ENCODE assay signal across 1 cellular context in the genomic region with DNA sequence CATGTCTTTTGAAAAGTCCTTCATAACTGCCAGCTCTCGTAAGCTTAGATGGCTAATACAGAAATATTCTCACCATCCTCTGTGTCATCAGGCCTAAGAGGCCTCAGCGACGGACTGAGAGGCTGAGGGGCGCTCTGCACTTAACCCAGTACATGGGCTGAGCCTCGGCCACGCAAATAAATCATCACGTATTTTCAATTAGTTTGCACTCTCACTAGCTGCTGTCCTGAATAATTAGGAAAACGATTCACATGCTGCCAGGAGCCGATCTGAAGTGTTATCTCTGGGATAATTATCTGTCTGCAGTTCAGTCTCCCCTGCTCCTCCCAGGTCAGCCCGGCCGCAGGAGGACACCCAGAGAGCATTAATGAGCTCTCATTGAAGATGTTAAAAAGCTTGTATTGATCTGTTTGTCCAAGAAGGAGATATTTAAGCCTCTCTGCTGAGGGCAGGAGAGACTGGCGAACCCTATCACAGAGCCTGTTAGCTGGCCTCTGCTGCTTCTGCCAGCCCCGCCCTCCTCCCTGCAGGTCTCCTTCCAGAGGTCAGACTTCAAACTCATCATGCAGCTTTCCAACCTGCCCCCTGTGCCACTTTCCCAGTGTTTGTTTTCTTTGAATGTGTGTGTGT.
TF ChIP-seq lines count a peak whose summit lies in the region.

No MANE protein-coding gene starts in this region.

TF ChIP-seq in GM23338, 12 proteins besides CTCF, POLR2A, EP300 and RAD21:
- TF ChIP-seq STAT1 (IDR thresholded peaks at IDR 0.05; ENCODE audit: unreplicated experiment) (no peak), JUNB (IDR thresholded peaks at IDR 0.05; ENCODE audit: unreplicated experiment) (no peak), ZNF331 (CRISPR knock-in tag; IDR thresholded peaks at IDR 0.05; ENCODE audit: low read depth) (no peak), POLR2AphosphoS5 (IDR thresholded peaks at IDR 0.05; ENCODE audit: low read depth) (no peak), ZNF114 (CRISPR knock-in tag; IDR thresholded peaks at IDR 0.05) (no peak), EZH2phosphoT487 (IDR thresholded peaks at IDR 0.05; ENCODE audit: unreplicated experiment) (no peak), CREB1 (CRISPR knock-in tag; IDR thresholded peaks at IDR 0.05; ENCODE audit: low read depth) (no peak), NANOG (IDR thresholded peaks at IDR 0.05; ENCODE audit: borderline replicate concordance) (no peak), EZH2 (IDR thresholded peaks at IDR 0.05; ENCODE audit: low read depth, unreplicated experiment) (no peak)
- TF ChIP-seq, protein P1, sequence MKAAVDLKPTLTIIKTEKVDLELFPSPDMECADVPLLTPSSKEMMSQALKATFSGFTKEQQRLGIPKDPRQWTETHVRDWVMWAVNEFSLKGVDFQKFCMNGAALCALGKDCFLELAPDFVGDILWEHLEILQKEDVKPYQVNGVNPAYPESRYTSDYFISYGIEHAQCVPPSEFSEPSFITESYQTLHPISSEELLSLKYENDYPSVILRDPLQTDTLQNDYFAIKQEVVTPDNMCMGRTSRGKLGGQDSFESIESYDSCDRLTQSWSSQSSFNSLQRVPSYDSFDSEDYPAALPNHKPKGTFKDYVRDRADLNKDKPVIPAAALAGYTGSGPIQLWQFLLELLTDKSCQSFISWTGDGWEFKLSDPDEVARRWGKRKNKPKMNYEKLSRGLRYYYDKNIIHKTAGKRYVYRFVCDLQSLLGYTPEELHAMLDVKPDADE (IDR thresholded peaks at IDR 0.05): no peak
- TF ChIP-seq, protein P2, sequence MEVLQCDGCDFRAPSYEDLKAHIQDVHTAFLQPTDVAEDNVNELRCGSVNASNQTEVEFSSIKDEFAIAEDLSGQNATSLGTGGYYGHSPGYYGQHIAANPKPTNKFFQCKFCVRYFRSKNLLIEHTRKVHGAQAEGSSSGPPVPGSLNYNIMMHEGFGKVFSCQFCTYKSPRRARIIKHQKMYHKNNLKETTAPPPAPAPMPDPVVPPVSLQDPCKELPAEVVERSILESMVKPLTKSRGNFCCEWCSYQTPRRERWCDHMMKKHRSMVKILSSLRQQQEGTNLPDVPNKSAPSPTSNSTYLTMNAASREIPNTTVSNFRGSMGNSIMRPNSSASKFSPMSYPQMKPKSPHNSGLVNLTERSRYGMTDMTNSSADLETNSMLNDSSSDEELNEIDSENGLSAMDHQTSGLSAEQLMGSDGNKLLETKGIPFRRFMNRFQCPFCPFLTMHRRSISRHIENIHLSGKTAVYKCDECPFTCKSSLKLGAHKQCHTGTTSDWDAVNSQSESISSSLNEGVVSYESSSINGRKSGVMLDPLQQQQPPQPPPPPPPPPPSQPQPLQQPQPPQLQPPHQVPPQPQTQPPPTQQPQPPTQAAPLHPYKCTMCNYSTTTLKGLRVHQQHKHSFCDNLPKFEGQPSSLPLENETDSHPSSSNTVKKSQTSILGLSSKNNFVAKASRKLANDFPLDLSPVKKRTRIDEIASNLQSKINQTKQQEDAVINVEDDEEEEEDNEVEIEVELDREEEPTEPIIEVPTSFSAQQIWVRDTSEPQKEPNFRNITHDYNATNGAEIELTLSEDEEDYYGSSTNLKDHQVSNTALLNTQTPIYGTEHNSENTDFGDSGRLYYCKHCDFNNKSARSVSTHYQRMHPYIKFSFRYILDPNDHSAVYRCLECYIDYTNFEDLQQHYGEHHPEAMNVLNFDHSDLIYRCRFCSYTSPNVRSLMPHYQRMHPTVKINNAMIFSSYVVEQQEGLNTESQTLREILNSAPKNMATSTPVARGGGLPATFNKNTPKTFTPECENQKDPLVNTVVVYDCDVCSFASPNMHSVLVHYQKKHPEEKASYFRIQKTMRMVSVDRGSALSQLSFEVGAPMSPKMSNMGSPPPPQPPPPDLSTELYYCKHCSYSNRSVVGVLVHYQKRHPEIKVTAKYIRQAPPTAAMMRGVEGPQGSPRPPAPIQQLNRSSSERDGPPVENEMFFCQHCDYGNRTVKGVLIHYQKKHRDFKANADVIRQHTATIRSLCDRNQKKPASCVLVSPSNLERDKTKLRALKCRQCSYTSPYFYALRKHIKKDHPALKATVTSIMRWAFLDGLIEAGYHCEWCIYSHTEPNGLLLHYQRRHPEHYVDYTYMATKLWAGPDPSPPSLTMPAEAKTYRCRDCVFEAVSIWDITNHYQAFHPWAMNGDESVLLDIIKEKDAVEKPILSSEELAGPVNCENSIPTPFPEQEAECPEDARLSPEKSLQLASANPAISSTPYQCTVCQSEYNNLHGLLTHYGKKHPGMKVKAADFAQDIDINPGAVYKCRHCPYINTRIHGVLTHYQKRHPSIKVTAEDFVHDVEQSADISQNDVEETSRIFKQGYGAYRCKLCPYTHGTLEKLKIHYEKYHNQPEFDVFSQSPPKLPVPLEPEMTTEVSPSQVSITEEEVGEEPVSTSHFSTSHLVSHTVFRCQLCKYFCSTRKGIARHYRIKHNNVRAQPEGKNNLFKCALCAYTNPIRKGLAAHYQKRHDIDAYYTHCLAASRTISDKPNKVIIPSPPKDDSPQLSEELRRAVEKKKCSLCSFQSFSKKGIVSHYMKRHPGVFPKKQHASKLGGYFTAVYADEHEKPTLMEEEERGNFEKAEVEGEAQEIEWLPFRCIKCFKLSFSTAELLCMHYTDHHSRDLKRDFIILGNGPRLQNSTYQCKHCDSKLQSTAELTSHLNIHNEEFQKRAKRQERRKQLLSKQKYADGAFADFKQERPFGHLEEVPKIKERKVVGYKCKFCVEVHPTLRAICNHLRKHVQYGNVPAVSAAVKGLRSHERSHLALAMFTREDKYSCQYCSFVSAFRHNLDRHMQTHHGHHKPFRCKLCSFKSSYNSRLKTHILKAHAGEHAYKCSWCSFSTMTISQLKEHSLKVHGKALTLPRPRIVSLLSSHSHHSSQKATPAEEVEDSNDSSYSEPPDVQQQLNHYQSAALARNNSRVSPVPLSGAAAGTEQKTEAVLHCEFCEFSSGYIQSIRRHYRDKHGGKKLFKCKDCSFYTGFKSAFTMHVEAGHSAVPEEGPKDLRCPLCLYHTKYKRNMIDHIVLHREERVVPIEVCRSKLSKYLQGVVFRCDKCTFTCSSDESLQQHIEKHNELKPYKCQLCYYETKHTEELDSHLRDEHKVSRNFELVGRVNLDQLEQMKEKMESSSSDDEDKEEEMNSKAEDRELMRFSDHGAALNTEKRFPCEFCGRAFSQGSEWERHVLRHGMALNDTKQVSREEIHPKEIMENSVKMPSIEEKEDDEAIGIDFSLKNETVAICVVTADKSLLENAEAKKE (CRISPR knock-in tag; IDR thresholded peaks at IDR 0.05): no peak
- TF ChIP-seq, protein P3, sequence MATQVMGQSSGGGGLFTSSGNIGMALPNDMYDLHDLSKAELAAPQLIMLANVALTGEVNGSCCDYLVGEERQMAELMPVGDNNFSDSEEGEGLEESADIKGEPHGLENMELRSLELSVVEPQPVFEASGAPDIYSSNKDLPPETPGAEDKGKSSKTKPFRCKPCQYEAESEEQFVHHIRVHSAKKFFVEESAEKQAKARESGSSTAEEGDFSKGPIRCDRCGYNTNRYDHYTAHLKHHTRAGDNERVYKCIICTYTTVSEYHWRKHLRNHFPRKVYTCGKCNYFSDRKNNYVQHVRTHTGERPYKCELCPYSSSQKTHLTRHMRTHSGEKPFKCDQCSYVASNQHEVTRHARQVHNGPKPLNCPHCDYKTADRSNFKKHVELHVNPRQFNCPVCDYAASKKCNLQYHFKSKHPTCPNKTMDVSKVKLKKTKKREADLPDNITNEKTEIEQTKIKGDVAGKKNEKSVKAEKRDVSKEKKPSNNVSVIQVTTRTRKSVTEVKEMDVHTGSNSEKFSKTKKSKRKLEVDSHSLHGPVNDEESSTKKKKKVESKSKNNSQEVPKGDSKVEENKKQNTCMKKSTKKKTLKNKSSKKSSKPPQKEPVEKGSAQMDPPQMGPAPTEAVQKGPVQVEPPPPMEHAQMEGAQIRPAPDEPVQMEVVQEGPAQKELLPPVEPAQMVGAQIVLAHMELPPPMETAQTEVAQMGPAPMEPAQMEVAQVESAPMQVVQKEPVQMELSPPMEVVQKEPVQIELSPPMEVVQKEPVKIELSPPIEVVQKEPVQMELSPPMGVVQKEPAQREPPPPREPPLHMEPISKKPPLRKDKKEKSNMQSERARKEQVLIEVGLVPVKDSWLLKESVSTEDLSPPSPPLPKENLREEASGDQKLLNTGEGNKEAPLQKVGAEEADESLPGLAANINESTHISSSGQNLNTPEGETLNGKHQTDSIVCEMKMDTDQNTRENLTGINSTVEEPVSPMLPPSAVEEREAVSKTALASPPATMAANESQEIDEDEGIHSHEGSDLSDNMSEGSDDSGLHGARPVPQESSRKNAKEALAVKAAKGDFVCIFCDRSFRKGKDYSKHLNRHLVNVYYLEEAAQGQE (IDR thresholded peaks at IDR 0.05; ENCODE audit: unreplicated experiment): no peak
